ENCODE assay signal across 14 cellular contexts in the genomic region with DNA sequence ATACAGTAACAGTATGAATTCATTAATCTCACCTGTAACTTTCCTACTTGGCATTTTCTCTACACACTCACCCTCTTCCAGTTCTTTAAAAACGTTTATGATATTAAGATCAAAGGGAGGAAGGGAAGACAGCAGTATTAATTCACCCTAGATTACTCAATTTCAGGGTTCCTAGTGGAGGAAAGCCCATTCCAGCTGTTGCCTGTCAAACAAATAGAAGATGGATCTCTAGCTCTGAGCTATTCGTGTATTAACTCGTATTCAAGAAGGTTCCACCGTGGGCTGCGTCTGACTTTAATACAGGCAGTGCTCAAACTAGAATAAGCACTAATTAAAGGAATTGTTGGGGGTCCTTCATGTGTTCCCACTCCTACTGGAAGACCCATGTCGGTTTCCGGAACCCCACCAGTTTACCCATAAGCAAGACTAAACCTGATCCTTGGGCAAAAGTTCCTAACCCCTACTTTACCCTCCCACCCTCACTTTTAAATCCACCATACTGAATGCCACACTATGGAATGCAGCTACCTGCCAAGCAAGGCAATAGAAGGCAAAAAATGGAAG. TPM values are rescaled to one million over a fixed set of nuclear protein-coding genes. Genes with fewer than 3 reads are reported as not detected.
DNase-seq lines count a peak whose midpoint lies in the region; ATAC-seq, FAIRE-seq and TF ChIP-seq lines count a peak whose summit lies in the region.
"Had no signal": no experiment of that assay in that cellular context is flagged by ENCODE, and none has a peak within 500 bp of the region (broad histone marks: within the 10 kb centered on the region; RNA-seq: fewer than 3 reads in every experiment).

No MANE protein-coding gene starts in this region.

- no peak overlapping the region for H4K5ac ChIP-seq in H1 (ENCODE audit: insufficient read length, low read depth, low read length)

- no peak for ATAC-seq in activated naive CD4-positive, alpha-beta T cell treated with anti-CD3 and anti-CD28 coated beads, Interleukin-2, amount 50 U/mL, for 72 hours

- no peak overlapping the region for H2AFZ ChIP-seq in H1 (ENCODE audit: low read length)
- no peak overlapping the region for H2AFZ ChIP-seq in smooth muscle cell (ENCODE audit: low read depth)

- H4K20me1 ChIP-seq in H1 (replicated peaks in 1 of 2; ENCODE audit: control insufficient read depth in 1 of 2, insufficient read depth in 2 of 2, low read length in 2 of 2): peaks cover 7 to 13% of the 10 kb centered on the region in 2 experiments
- H4K20me1 ChIP-seq in smooth muscle cell (ENCODE audit: low read depth): peaks cover 54% of the 10 kb centered on the region

- peaks cover 9% of the 10 kb centered on the region for H3K23me2 ChIP-seq in H1 (ENCODE audit: low read depth, low read length)

- no peak overlapping the region for H3K23ac ChIP-seq in H1 (ENCODE audit: insufficient read length)

- no peak overlapping the region for H3K4ac ChIP-seq in H1 (replicated peaks; ENCODE audit: insufficient read length, low read depth, low read length)

- no peaks in the 10 kb centered on the region for H3K9me3 Mint-ChIP-seq in activated naive CD4-positive, alpha-beta T cell treated with anti-CD3 and anti-CD28 coated beads, Interleukin-2, amount 50 U/mL, for 24 hours
- no peaks in the 10 kb centered on the region for H3K9me3 Mint-ChIP-seq in activated naive CD4-positive, alpha-beta T cell treated with anti-CD3 and anti-CD28 coated beads, Interleukin-2, amount 50 U/mL, for 72 hours

- no peak for TF ChIP-seq EP300 in H1 (IDR thresholded peaks at IDR 0.05; ENCODE audit: borderline replicate concordance in 1 of 2, low read depth in 2 of 2, low read length in 2 of 2)

- CTCF ChIA-PET in H1 (lab: Charles Lee; ENCODE audit: partially characterized antibody): interaction anchor here (0.6 kb wide), 1 partner anchor 195 kb away, joined by 3 read pairs; no protein-coding TSS in a partner anchor

- H3K27me3 Mint-ChIP-seq in activated naive CD4-positive, alpha-beta T cell treated with anti-CD3 and anti-CD28 coated beads, Interleukin-2, amount 50 U/mL, for 24 hours: no peaks in the 10 kb centered on the region

- no peaks in the 10 kb centered on the region for H3F3A ChIP-seq in smooth muscle cell (ENCODE audit: low read depth)

- no peak for TF ChIP-seq POLR2A in H1 (IDR thresholded peaks at IDR 0.05; ENCODE audit: control extremely low read depth in 1 of 2, low read depth in 2 of 2, low read length in 2 of 2)

- H3K14ac ChIP-seq in H1 (ENCODE audit: insufficient read length): no peak overlapping the region

- H3K27me3 ChIP-seq in NT2/D1 (ENCODE audit: insufficient read depth, insufficient read length): no peaks in the 10 kb centered on the region
- no peaks in the 10 kb centered on the region for H3K27me3 ChIP-seq in H1 (replicated peaks in 1 of 4; ENCODE audit: control insufficient read depth in 3 of 4, extremely low read depth in 1 of 4, insufficient read depth in 3 of 4, low read length in 3 of 4)
- H3K27me3 ChIP-seq in smooth muscle cell (ENCODE audit: low read depth): no peaks in the 10 kb centered on the region
- H3K27me3 ChIP-seq: cardiac muscle cell had no signal

- H2BK20ac ChIP-seq in H1 (ENCODE audit: low read length): no peak overlapping the region

- TF ChIP-seq CTCF in H1 (IDR thresholded peaks at IDR 0.05; ENCODE audit: control extremely low read depth in 1 of 3, insufficient read depth in 1 of 3, low read depth in 1 of 3, low read length in 3 of 3) (no peak), smooth muscle cell (IDR thresholded peaks at IDR 0.05; ENCODE audit: borderline replicate concordance, insufficient read depth, poor library complexity, severe bottlenecking) (no peak)

- no peak overlapping the region for H2BK120ac ChIP-seq in H1 (replicated peaks; ENCODE audit: low read depth, low read length)

- H3K4me3 Mint-ChIP-seq in activated naive CD4-positive, alpha-beta T cell treated with anti-CD3 and anti-CD28 coated beads, Interleukin-2, amount 50 U/mL, for 24 hours: peak overlapping the region; percentile 41

- peak overlapping the region; percentile 79 for H3K27ac Mint-ChIP-seq in activated naive CD4-positive, alpha-beta T cell treated with anti-CD3 and anti-CD28 coated beads, Interleukin-2, amount 50 U/mL, for 24 hours
- no peak overlapping the region for H3K27ac Mint-ChIP-seq in activated naive CD4-positive, alpha-beta T cell treated with anti-CD3 and anti-CD28 coated beads, Interleukin-2, amount 50 U/mL, for 72 hours

- no peak overlapping the region for H3K27ac ChIP-seq in H1 (ENCODE audit: low read depth, low read length)
- no peak overlapping the region for H3K27ac ChIP-seq in smooth muscle cell (ENCODE audit: low read depth)
- H3K27ac ChIP-seq: C4-2B, cardiac muscle cell, thoracic aorta had no signal

- no peak overlapping the region for H2BK12ac ChIP-seq in H1 (ENCODE audit: low read depth, low read length)

- no peaks in the 10 kb centered on the region; the same call in 1 of the 2 replicates for H3K79me1 ChIP-seq in H1 (ENCODE audit: low read depth, low read length)

- FAIRE-seq in H1 (lab: Jason Lieb, UNC): no peak
- FAIRE-seq: frontal cortex had no signal

- no peak overlapping the region for H2AK5ac ChIP-seq in H1 (ENCODE audit: low read depth, low read length)

- H3K79me2 ChIP-seq in H1 (ENCODE audit: control insufficient read depth in 1 of 2, insufficient read depth in 2 of 2, low read length in 2 of 2): no peaks in the 10 kb centered on the region
- peaks cover 7% of the 10 kb centered on the region for H3K79me2 ChIP-seq in smooth muscle cell (ENCODE audit: low read depth)

- H3K9ac ChIP-seq in NT2/D1 (ENCODE audit: insufficient read length, low read depth) (peak overlapping the region; percentile 71), H1 (replicated peaks in 1 of 4; ENCODE audit: extremely low read depth in 1 of 4, low read depth in 3 of 4, low read length in 3 of 4) (no peak overlapping the region), smooth muscle cell (ENCODE audit: low read depth) (no peak overlapping the region)

- no peak overlapping the region for H2BK5ac ChIP-seq in H1 (ENCODE audit: low read depth, low read length)

- WGBS in H1 (ENCODE audit: extremely low coverage in 1 of 2, insufficient coverage in 1 of 2, insufficient read length in 1 of 2, insufficient replicate concordance in 2 of 2, low coverage in 1 of 2, low lambda C conversion rate in 2 of 2, missing lambda C conversion rate in 1 of 2), 2 experiments: 73% methylated on average over 7 of the region's 7 CpGs; no CpG with 5 or more reads in 1 of the 2 experiments
- WGBS in smooth muscle cell (ENCODE audit: low lambda C conversion rate): 72% methylated on average over 7 of the region's 7 CpGs

- DNase-seq in activated naive CD4-positive, alpha-beta T cell treated with anti-CD3 and anti-CD28 coated beads, Interleukin-2, amount 50 U/mL, for 72 hours (ENCODE audit: low spot score in 2 of 2): no peak
- no peak for DNase-seq in NT2/D1 (ENCODE audit: low read depth, low spot score)
- DNase-seq in H1 (ENCODE audit: low read depth in 1 of 2, low spot score in 2 of 2): peak in 1 of 2 experiments; percentile 46
- DNase-seq in smooth muscle cell (lab: John Stamatoyannopoulos, UW; ENCODE audit: unreplicated experiment): no peak
- no peak for DNase-seq in activated CD4-positive, CD25-positive, alpha-beta regulatory T cell (lab: John Stamatoyannopoulos, UW)
- DNase-seq in AML-193 (lab: John Stamatoyannopoulos, UW): no peak
- DNase-seq in kidney glomerular epithelial cell (lab: John Stamatoyannopoulos, UW): no peak
- DNase-seq: activated CD4-positive, CD25-positive, alpha-beta regulatory T cell treated with anti-CD3 and anti-CD28 coated beads, Interleukin-2, amount 50 U/mL, for 72 hours; stimulated activated CD4-positive, alpha-beta T cell treated with anti-CD3 and anti-CD28 coated beads, Interleukin-1b, Interleukin-23, amount 100 ng/mL, for 48 hours had no signal

- no peak overlapping the region for H4K8ac ChIP-seq in H1 (ENCODE audit: extremely low read depth, insufficient read depth, low read length)

- no peak overlapping the region for H4K91ac ChIP-seq in H1 (replicated peaks; ENCODE audit: insufficient read length, low read length)

- H3K4me3 ChIP-seq in NT2/D1 (ENCODE audit: insufficient read length, low read depth): peak overlapping the region; percentile 44
- H3K4me3 ChIP-seq in H1 (ENCODE audit: extremely low read depth in 1 of 4, insufficient read depth in 2 of 4, low read depth in 3 of 4, low read length in 4 of 4): peak overlapping the region in 2 of 4 experiments; percentile 39 to 62; a peak in 3 of 8 replicates
- H3K4me3 ChIP-seq in smooth muscle cell: no peak overlapping the region

- H3K36me3 ChIP-seq in NT2/D1 (ENCODE audit: insufficient read depth, insufficient read length, low read length) (peaks cover 21% of the 10 kb centered on the region), H1 (ENCODE audit: control insufficient read depth in 2 of 4, insufficient read depth in 4 of 4, low read length in 3 of 4) (peaks cover 6 to 32% (median 20%) of the 10 kb centered on the region in 4 experiments; a peak in 7 of 8 replicates), smooth muscle cell (ENCODE audit: low read depth) (peaks cover 10% of the 10 kb centered on the region)

- H3K9me3 ChIP-seq in NT2/D1 (ENCODE audit: insufficient read depth, low read length) (no peaks in the 10 kb centered on the region), H1 (ENCODE audit: insufficient read depth in 2 of 2, low read depth in 1 of 2, low read length in 1 of 2) (no peaks in the 10 kb centered on the region), smooth muscle cell (replicated peaks; ENCODE audit: low read depth) (no peaks in the 10 kb centered on the region)
- H3K9me3 ChIP-seq: thoracic aorta had no signal

- H3K56ac ChIP-seq in H1 (replicated peaks; ENCODE audit: insufficient read length, low read depth, low read length): no peak overlapping the region

- POLR2A ChIA-PET in H1 (lab: Charles Lee; ENCODE audit: partially characterized antibody): interaction anchor here (0.6 to 4.7 kb wide), 19 partner anchors 8 to 277 kb away, joined by 3 to 30 read pairs (median 5); partner anchors contain the start of genes CACUL1, DENND10 and EIF3A

- peaks cover 11% of the 10 kb centered on the region for H3K36me3 Mint-ChIP-seq in activated naive CD4-positive, alpha-beta T cell treated with anti-CD3 and anti-CD28 coated beads, Interleukin-2, amount 50 U/mL, for 24 hours
- H3K36me3 Mint-ChIP-seq in activated naive CD4-positive, alpha-beta T cell treated with anti-CD3 and anti-CD28 coated beads, Interleukin-2, amount 50 U/mL, for 72 hours: peaks cover 5 to 6% of the 10 kb centered on the region in 2 donors

- H3K4me2 ChIP-seq in H1 (ENCODE audit: insufficient read depth in 1 of 2, low read depth in 2 of 2, low read length in 2 of 2) (peak overlapping the region; percentile 68 to 75), smooth muscle cell (peak overlapping the region; percentile 99)

- H2BK15ac ChIP-seq in H1 (ENCODE audit: low read length): no peak overlapping the region

- peaks cover 6% of the 10 kb centered on the region for H3K4me1 ChIP-seq in NT2/D1 (ENCODE audit: insufficient read depth, insufficient read length)
- peaks cover 0 to 3% (median 1%) of the 10 kb centered on the region in 4 experiments; a peak in 3 of 7 replicates for H3K4me1 ChIP-seq in H1 (replicated peaks in 1 of 4; ENCODE audit: control insufficient read depth in 3 of 4, insufficient read depth in 4 of 4, low read length in 3 of 4)
- peaks cover 14% of the 10 kb centered on the region for H3K4me1 ChIP-seq in smooth muscle cell (ENCODE audit: low read depth)

- no peak overlapping the region for H3K18ac ChIP-seq in H1 (ENCODE audit: extremely low read depth, low read length)

- peaks cover 16% of the 10 kb centered on the region for H3K4me1 Mint-ChIP-seq in activated naive CD4-positive, alpha-beta T cell treated with anti-CD3 and anti-CD28 coated beads, Interleukin-2, amount 50 U/mL, for 24 hours

- no peak for TF ChIP-seq RAD21 in H1 (IDR thresholded peaks at IDR 0.05 in 1 of 2, conservative IDR thresholded peaks at IDR 0.05 in 1 of 2; ENCODE audit: low read depth in 2 of 2, low read length in 2 of 2)

RNA-seq across cellular contexts. Expression of gene NANOS1, which starts 2.1 kb away (rescaled TPM):
- total RNA-seq in activated naive CD4-positive, alpha-beta T cell treated with anti-CD3 and anti-CD28 coated beads, Interleukin-2, amount 50 U/mL, for 72 hours: under 1 TPM in 1 of 2 donors, not detected in 1; 0.14 TPM
- total RNA-seq in H1 (2021; fragmentation: NEBNext Ultra II Directional; extraction: Animal tissue kit (Norgen Biotek cat#: 25700)): 3.1 and 5.4 TPM in 2 replicates
- polyA plus RNA-seq in H1 (2011; rRNA removed) (2.3 and 3.9 TPM in 2 replicates), smooth muscle cell (1.4 and 2.8 TPM in 2 replicates)
- 3.4 TPM for polyA plus RNA-seq in H1 (2011; cell fraction: cytosol; rRNA removed)
- 1.9 TPM for polyA plus RNA-seq in H1 (2011; cell fraction: nucleus; rRNA removed)
- polyA plus RNA-seq in H1 (2012, experiment 1 of 2): 2.9 to 4.0 TPM (median 3.3 TPM) in 4 replicates
- polyA plus RNA-seq in H1 (2012, experiment 2 of 2): 4.6 TPM
- polyA plus RNA-seq in H1 (2013, experiment 1 of 2): 3.8 TPM
- 3.8 TPM for polyA plus RNA-seq in H1 (2013, experiment 2 of 2)
- 1.6 and 2.0 TPM in 2 replicates for polyA minus RNA-seq in H1 (2011; rRNA and poly(A)+ RNA removed)
- polyA minus RNA-seq in H1 (2011; cell fraction: cytosol; rRNA and poly(A)+ RNA removed): 5.0 TPM
- polyA minus RNA-seq in H1 (2011; cell fraction: nucleus; rRNA and poly(A)+ RNA removed): 5.7 TPM
- total RNA-seq in smooth muscle cell: 0.76 and 0.90 TPM in 2 replicates

RNA-seq across cellular contexts. Expression of gene EIF3A, which starts 49.0 kb away (rescaled TPM):
- total RNA-seq in activated naive CD4-positive, alpha-beta T cell treated with anti-CD3 and anti-CD28 coated beads, Interleukin-2, amount 50 U/mL, for 72 hours: 100 to 1,000 TPM; 125 to 129 TPM
- 209 and 210 TPM in 2 replicates for total RNA-seq in H1 (2021; fragmentation: NEBNext Ultra II Directional; extraction: Animal tissue kit (Norgen Biotek cat#: 25700))
- polyA plus RNA-seq in H1 (2011; rRNA removed): 26.8 and 33.5 TPM in 2 replicates
- polyA plus RNA-seq in H1 (2011; cell fraction: cytosol; rRNA removed): 50.5 TPM
- 46.8 TPM for polyA plus RNA-seq in H1 (2011; cell fraction: nucleus; rRNA removed)
- polyA plus RNA-seq in H1 (2012, experiment 1 of 2): 164 to 230 TPM (median 189 TPM) in 4 replicates
- 9.9 TPM for polyA plus RNA-seq in H1 (2012, experiment 2 of 2)
- 159 TPM for polyA plus RNA-seq in H1 (2013, experiment 1 of 2)
- 182 TPM for polyA plus RNA-seq in H1 (2013, experiment 2 of 2)
- 82.5 and 124 TPM in 2 replicates for polyA minus RNA-seq in H1 (2011; rRNA and poly(A)+ RNA removed)
- polyA minus RNA-seq in H1 (2011; cell fraction: cytosol; rRNA and poly(A)+ RNA removed): 103 TPM
- 125 TPM for polyA minus RNA-seq in H1 (2011; cell fraction: nucleus; rRNA and poly(A)+ RNA removed)
- 95.0 and 105 TPM in 2 replicates for total RNA-seq in smooth muscle cell
- polyA plus RNA-seq in smooth muscle cell: 37.9 and 51.5 TPM in 2 replicates
